18 cellular contexts compared by ENCODE assay signal in the genomic region with DNA sequence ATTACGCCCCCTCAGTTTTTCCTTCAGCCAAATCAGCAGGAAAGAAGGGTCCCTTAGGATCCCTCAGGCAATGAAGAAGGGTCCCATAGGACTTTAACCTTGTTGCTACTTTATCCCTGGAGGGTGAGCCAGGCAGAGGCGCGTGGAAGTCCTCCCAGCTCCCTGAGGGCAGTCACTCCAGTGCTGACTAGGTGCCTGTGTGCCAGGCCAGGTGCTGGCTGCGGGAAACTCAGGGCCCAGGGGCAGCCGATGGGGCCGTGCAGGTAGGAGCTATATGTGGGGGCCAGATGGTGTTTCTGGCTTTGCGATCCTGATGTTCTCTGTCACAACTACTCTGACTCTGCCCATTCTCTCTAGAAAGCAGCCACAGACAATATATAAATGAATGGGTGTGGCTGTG.
"Had no signal": no experiment of that assay in that cellular context is flagged by ENCODE, and none has a peak within 500 bp of the region (broad histone marks: within the 10 kb centered on the region; RNA-seq: fewer than 3 reads in every experiment).

No MANE protein-coding gene starts in this region.

- H3K27me3 Mint-ChIP-seq: activated CD8-positive, alpha-beta T cell treated with anti-CD3 and anti-CD28 coated beads for 36 hours; stimulated activated naive CD8-positive, alpha-beta T cell treated with anti-CD3 and anti-CD28 coated beads, Interleukin-15, Interleukin-2, amounts not matched to agents 100 ng/mL and 50 ng/mL, for 24 hours had no signal

- H3K36me3 Mint-ChIP-seq: naive thymus-derived CD4-positive, alpha-beta T cell had no signal

- DNase-seq: activated CD4-positive, alpha-beta T cell treated with anti-CD3 and anti-CD28 coated beads for 4 hours; activated CD8-positive, alpha-beta T cell treated with anti-CD3 and anti-CD28 coated beads for 36 hours; activated T-cell treated with anti-CD3 and anti-CD28 coated beads, Interleukin-2, amount 50 U/mL, for 72 hours; anterior cingulate cortex; brain microvascular endothelial cell; effector CD8-positive, alpha-beta T cell; foreskin fibroblast; hypothalamus; midbrain; naive thymus-derived CD4-positive, alpha-beta T cell; T1000; trophoblast cell had no signal

- H3K4me3 ChIP-seq: lung, smooth muscle cell, suprapubic skin had no signal

- H3K27ac Mint-ChIP-seq: activated CD8-positive, alpha-beta T cell treated with anti-CD3 and anti-CD28 coated beads for 36 hours; activated T-cell treated with anti-CD3 and anti-CD28 coated beads, Interleukin-2, amount 50 U/mL, for 72 hours; naive thymus-derived CD4-positive, alpha-beta T cell had no signal

- H3K27me3 ChIP-seq: brain microvascular endothelial cell had no signal

- H3K9me3 Mint-ChIP-seq: activated CD8-positive, alpha-beta T cell treated with anti-CD3 and anti-CD28 coated beads for 36 hours; activated T-cell treated with anti-CD3 and anti-CD28 coated beads, Interleukin-2, amount 50 U/mL, for 72 hours; central memory CD8-positive, alpha-beta T cell; naive thymus-derived CD4-positive, alpha-beta T cell; stimulated activated naive CD8-positive, alpha-beta T cell treated with anti-CD3 and anti-CD28 coated beads, Interleukin-15, Interleukin-2, amounts not matched to agents 100 ng/mL and 50 ng/mL, for 24 hours had no signal

- H3K27ac ChIP-seq: brain microvascular endothelial cell, suprapubic skin had no signal

- ATAC-seq: activated CD8-positive, alpha-beta T cell treated with anti-CD3 and anti-CD28 coated beads for 36 hours; activated T-cell treated with anti-CD3 and anti-CD28 coated beads, Interleukin-2, amount 50 U/mL, for 72 hours; naive thymus-derived CD4-positive, alpha-beta T cell; SK-N-SH treated with all-trans-retinoic acid at 6 μM for 48 hours had no signal

- H3K36me3 ChIP-seq: brain microvascular endothelial cell, suprapubic skin had no signal

- H3K4me3 Mint-ChIP-seq: activated CD8-positive, alpha-beta T cell treated with anti-CD3 and anti-CD28 coated beads for 36 hours; activated T-cell treated with anti-CD3 and anti-CD28 coated beads, Interleukin-2, amount 50 U/mL, for 72 hours; central memory CD8-positive, alpha-beta T cell; naive thymus-derived CD4-positive, alpha-beta T cell; stimulated activated naive CD8-positive, alpha-beta T cell treated with anti-CD3 and anti-CD28 coated beads, Interleukin-15, Interleukin-2, amounts not matched to agents 100 ng/mL and 50 ng/mL, for 24 hours had no signal

- H3K9me3 ChIP-seq: suprapubic skin had no signal
